13 cellular contexts compared by ENCODE assay signal in the genomic region with DNA sequence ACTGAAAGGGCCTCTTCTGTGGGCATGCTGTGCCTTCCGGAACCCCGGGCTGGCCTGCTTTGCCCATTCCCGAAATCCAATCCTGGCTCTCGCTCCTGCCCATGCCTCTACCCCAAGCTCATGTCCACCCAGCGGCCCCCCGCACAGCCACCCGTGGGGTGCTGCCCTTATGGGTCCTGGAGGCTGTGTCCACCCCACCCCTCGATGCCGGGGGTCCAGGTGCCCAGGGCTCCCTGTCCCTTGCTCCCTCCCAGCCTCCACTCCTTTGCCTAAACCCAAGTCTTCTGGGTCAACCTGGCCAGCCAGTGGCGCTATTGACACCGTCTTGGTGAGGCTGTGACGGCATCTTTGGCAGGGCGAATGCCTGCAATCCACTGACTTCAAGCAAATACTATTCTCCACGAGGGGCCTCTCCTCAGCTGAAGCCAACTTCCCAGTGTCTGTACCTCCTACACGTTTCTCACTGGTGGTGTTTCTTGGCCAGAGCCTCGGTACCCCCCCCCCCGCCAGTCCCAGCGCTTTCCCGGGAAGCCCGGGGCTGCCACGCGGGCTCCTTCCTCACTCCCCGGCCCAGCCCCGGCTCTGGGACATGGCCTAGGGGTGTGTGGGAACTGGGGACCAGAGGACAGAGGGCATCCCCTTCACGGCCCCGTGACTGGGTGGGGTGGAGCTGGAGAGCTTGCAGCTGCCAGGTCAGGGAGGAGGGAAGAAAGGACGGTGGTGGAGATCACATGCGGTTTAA. TPM values are rescaled to one million over a fixed set of nuclear protein-coding genes. Genes with fewer than 3 reads are reported as not detected.
DNase-seq lines count a peak whose midpoint lies in the region; ATAC-seq, FAIRE-seq and TF ChIP-seq lines count a peak whose summit lies in the region.
"Had no signal": no experiment of that assay in that cellular context is flagged by ENCODE, and none has a peak within 500 bp of the region (broad histone marks: within the 10 kb centered on the region; RNA-seq: fewer than 3 reads in every experiment).

No MANE protein-coding gene starts in this region.

- peaks cover 20% of the 10 kb centered on the region for H3K27me3 Mint-ChIP-seq in neural crest cell (ENCODE audit: low read depth)

- H3K27ac ChIP-seq in K562 (ENCODE audit: extremely low read depth, low read depth, low read length) = no peak overlapping the region
- H3K27ac ChIP-seq: C4-2B, transverse colon had no signal

- in situ Hi-C loops in K562 (cut with MboI) = no loop called here

- CTCF ChIA-PET in K562 (lab: Yijun Ruan, JAX; ENCODE audit: low intra/inter-chr PET ratio) = no interaction called here

- TF ChIP-seq RAD21 in K562 (CRISPR knock-in tag; conservative IDR thresholded peaks at IDR 0.05 in 1 of 2, IDR thresholded peaks at IDR 0.05 in 1 of 2) = no peak

- FAIRE-seq in GM12891 (lab: Jason Lieb, UNC) = no peak
- peak; percentile 46 for FAIRE-seq in K562 (lab: Jason Lieb, UNC)
- FAIRE-seq: H54 had no signal

- POLR2A ChIA-PET in K562 (lab: Yijun Ruan, JAX) = interaction anchor here (0.7 to 4.2 kb wide), 6 partner anchors 10 to 208 kb away, joined by 3 to 52 read pairs (median 5); partner anchors contain the start of gene DUS1L

- H3K9ac ChIP-seq in K562 (ENCODE audit: insufficient read depth in 1 of 2, low read depth in 2 of 2, low read length in 2 of 2) = no peak overlapping the region

- peaks cover 0 to 57% of the 10 kb centered on the region in 2 experiments; a peak in 2 of 5 replicates for H3K4me1 ChIP-seq in K562 (replicated peaks in 1 of 2; ENCODE audit: control insufficient read depth in 2 of 2, insufficient read depth in 2 of 2, low read length in 2 of 2)

- TF ChIP-seq CTCF in K562 (IDR thresholded peaks at IDR 0.05 in 2 of 3, conservative IDR thresholded peaks at IDR 0.05 in 1 of 3; ENCODE audit: insufficient read depth in 2 of 3, low read depth in 1 of 3, low read length in 3 of 3) (peak in 2 of 3 experiments; percentile 7 to 29; a peak in 2 of 6 replicates), neural crest cell (conservative IDR thresholded peaks at IDR 0.05) (no peak)

- intact Hi-C loops in K562 (cut with micrococcal nuclease) = no loop called here

- no peaks in the 10 kb centered on the region for H3K4me1 Mint-ChIP-seq in neural crest cell

- H3K4me2 ChIP-seq in K562 (ENCODE audit: insufficient read depth, low read length) = no peak overlapping the region

- H3K27me3 ChIP-seq in K562 (ENCODE audit: control insufficient read depth in 2 of 2, insufficient read depth in 2 of 2, low read length in 2 of 2) = no peaks in the 10 kb centered on the region
- H3K27me3 ChIP-seq: transverse colon had no signal

- H3K9me3 ChIP-seq in K562 (replicated peaks; ENCODE audit: control insufficient read depth, insufficient read depth, low read depth, low read length) = no peaks in the 10 kb centered on the region
- H3K9me3 ChIP-seq: transverse colon had no signal

- ATAC-seq in K562 (peak; percentile 27), GM21447 (IDR thresholded peaks at IDR 0.05; ENCODE audit: unreplicated experiment) (no peak)
- ATAC-seq: activated CD8-positive, alpha-beta T cell treated with anti-CD3 and anti-CD28 coated beads, Interleukin-2, amount 10 ng/mL, durations not matched to agents 7 days and 5 days had no signal

- WGBS in K562 (ENCODE audit: insufficient coverage, low coverage, missing lambda C conversion rate) = 72% methylated on average over 26 of the region's 28 CpGs

- H3K4me3 ChIP-seq in K562 = no peak overlapping the region
- H3K4me3 ChIP-seq: transverse colon had no signal

- H2AFZ ChIP-seq in K562 (ENCODE audit: low read depth, low read length) = no peak overlapping the region

- peaks cover 2% of the 10 kb centered on the region for H3K36me3 Mint-ChIP-seq in neural crest cell (ENCODE audit: low read depth)
- H3K36me3 Mint-ChIP-seq: activated naive CD4-positive, alpha-beta T cell treated with anti-CD3 and anti-CD28 coated beads, Interleukin-2, amount 50 U/mL, for 72 hours had no signal

- peak overlapping the region; percentile 56 for H3K4me3 Mint-ChIP-seq in neural crest cell
- H3K4me3 Mint-ChIP-seq: activated CD8-positive, alpha-beta T cell treated with anti-CD3 and anti-CD28 coated beads, Interleukin-2, amount 10 ng/mL, durations not matched to agents 7 days and 5 days; T-helper 2 cell treated with Interferon-gamma antibody and Interleukin-4, amounts not matched to agents 5 μg/mL and 100 μg/mL, for 36 hours had no signal

- no peaks in the 10 kb centered on the region; the same call in 2 of the 3 replicates for H3K79me2 ChIP-seq in K562 (ENCODE audit: control insufficient read depth, insufficient read depth, low read length)

- no peak; the same call in 1 of the 2 replicates for TF ChIP-seq POLR2A in GM12891 (IDR thresholded peaks at IDR 0.05; ENCODE audit: low read depth, low read length)
- peak; percentile 79 for TF ChIP-seq POLR2A in K562 (conservative IDR thresholded peaks at IDR 0.05)

- no peaks in the 10 kb centered on the region for H3K9me3 Mint-ChIP-seq in neural crest cell
- H3K9me3 Mint-ChIP-seq: activated naive CD4-positive, alpha-beta T cell treated with anti-CD3 and anti-CD28 coated beads, Interleukin-2, amount 50 U/mL, for 72 hours; T-helper 2 cell treated with Interferon-gamma antibody and Interleukin-4, amounts not matched to agents 5 μg/mL and 100 μg/mL, for 36 hours had no signal

- peaks cover 3% of the 10 kb centered on the region for H3K9me1 ChIP-seq in K562 (ENCODE audit: control insufficient read depth, insufficient read depth, low read length)

- no peak for DNase-seq in GM12891 (ENCODE audit: insufficient read length, low spot score)
- peak in 1 of 4 experiments; percentile 38 for DNase-seq in K562 (ENCODE audit: extremely low read depth in 1 of 4, low spot score in 3 of 4)
- DNase-seq in neural crest cell (ENCODE audit: low read depth, low spot score) = no peak
- no peak for DNase-seq in hippocampal formation (lab: John Stamatoyannopoulos, UW)
- no peak for DNase-seq in COR-L47 (lab: John Stamatoyannopoulos, UW)
- DNase-seq: activated CD8-positive, alpha-beta T cell treated with anti-CD3 and anti-CD28 coated beads, Interleukin-2, amount 10 ng/mL, durations not matched to agents 7 days and 5 days; NCI-H187; transverse colon had no signal

- H4K20me1 ChIP-seq in K562 (replicated peaks; ENCODE audit: control insufficient read depth, insufficient read depth, low read length) = peaks cover 27% of the 10 kb centered on the region

- peaks cover 51% of the 10 kb centered on the region; the same call in 2 of the 3 replicates for H3K36me3 ChIP-seq in K562 (ENCODE audit: control insufficient read depth, insufficient read depth, low read length)

- H3K27ac Mint-ChIP-seq in neural crest cell (ENCODE audit: unreplicated experiment) = no peak overlapping the region
- H3K27ac Mint-ChIP-seq: activated CD8-positive, alpha-beta T cell treated with anti-CD3 and anti-CD28 coated beads, Interleukin-2, amount 10 ng/mL, durations not matched to agents 7 days and 5 days; activated naive CD4-positive, alpha-beta T cell treated with anti-CD3 and anti-CD28 coated beads, Interleukin-2, amount 50 U/mL, for 72 hours; T-helper 2 cell treated with Interferon-gamma antibody and Interleukin-4, amounts not matched to agents 5 μg/mL and 100 μg/mL, for 36 hours had no signal

- no TSS peak for BruUV-seq in K562 (replicated peaks; lab: Mats Ljungman, UMichigan)

- TF ChIP-seq EP300 in K562 (IDR thresholded peaks at IDR 0.05; ENCODE audit: low read length) = no peak

RNA-seq across cellular contexts. Expression of gene DUS1L, which starts 12.2 kb away (rescaled TPM):
- 77.3 TPM for polyA plus RNA-seq in GM12891 (2012; ENCODE audit: low read depth, missing spikeins)
- total RNA-seq in K562 (2011; cell fraction: chromatin; rRNA removed; ENCODE audit: low replicate concordance) = 125 and 499 TPM in 2 replicates
- 452 and 491 TPM in 2 replicates for total RNA-seq in K562 (2011; cell fraction: nucleolus; rRNA removed)
- 177 and 203 TPM in 2 replicates for total RNA-seq in K562 (2011; cell fraction: nucleoplasm; rRNA removed)
- 203 and 249 TPM in 2 replicates for total RNA-seq in K562 (2014; rRNA removed)
- 45.0 and 57.5 TPM in 2 replicates for total RNA-seq in K562 (2014; rRNA removed; fragmentation: Illumina TruSeq; extraction: Trizol)
- total RNA-seq in K562 (2015; rRNA removed; fragmentation: Illumina TruSeq; extraction: Trizol) = 83.1 and 83.9 TPM in 2 replicates
- total RNA-seq in K562 (2021) = 193 and 209 TPM in 2 replicates
- 60.1 and 77.0 TPM in 2 replicates for polyA plus RNA-seq in K562 (2011; rRNA removed)
- 62.4 and 118 TPM in 2 replicates for polyA plus RNA-seq in K562 (2011; cell fraction: cytosol; rRNA removed)
- polyA plus RNA-seq in K562 (2011; cell fraction: nucleus; rRNA removed) = 712 and 945 TPM in 2 replicates
- 123 and 178 TPM in 2 replicates for polyA plus RNA-seq in K562 (2012)
- 97.2 and 99.8 TPM in 2 replicates for polyA plus RNA-seq in K562 (2014; fragmentation: Illumina TruSeq; extraction: Trizol)
- 10 to 100 TPM in 1 of 2 experiments, 1 to 10 TPM in 1; 7.8 to 11.3 TPM for polyA plus RNA-seq in K562 (2014; fragmentation: Nextera tagmentation; extraction: Ambion mirVana)
- polyA plus RNA-seq in K562 (2014; rRNA removed) = 201 and 210 TPM in 2 replicates
- 17.2 and 22.2 TPM in 2 replicates for polyA minus RNA-seq in K562 (2011; rRNA and poly(A)+ RNA removed)
- 54.0 and 54.3 TPM in 2 replicates for polyA minus RNA-seq in K562 (2011; cell fraction: cytosol; rRNA and poly(A)+ RNA removed)
- 179 and 184 TPM in 2 replicates for polyA minus RNA-seq in K562 (2011; cell fraction: nucleus; rRNA and poly(A)+ RNA removed)
- total RNA-seq in neural crest cell = 126 and 131 TPM in 2 replicates

RNA-seq across cellular contexts. Expression of gene FASN, which starts 20.2 kb away (rescaled TPM):
- polyA plus RNA-seq in GM12891 (2012; ENCODE audit: low read depth, missing spikeins) = 59.2 TPM
- 343 and 1,124 TPM in 2 replicates for total RNA-seq in K562 (2011; cell fraction: chromatin; rRNA removed; ENCODE audit: low replicate concordance)
- 877 TPM in 2 replicates for total RNA-seq in K562 (2011; cell fraction: nucleolus; rRNA removed)
- 433 and 475 TPM in 2 replicates for total RNA-seq in K562 (2011; cell fraction: nucleoplasm; rRNA removed)
- total RNA-seq in K562 (2014; rRNA removed) = 214 and 239 TPM in 2 replicates
- total RNA-seq in K562 (2014; rRNA removed; fragmentation: Illumina TruSeq; extraction: Trizol) = 11.2 and 13.9 TPM in 2 replicates
- 50.9 and 61.1 TPM in 2 replicates for total RNA-seq in K562 (2015; rRNA removed; fragmentation: Illumina TruSeq; extraction: Trizol)
- total RNA-seq in K562 (2021) = 605 and 663 TPM in 2 replicates
- 49.8 and 133 TPM in 2 replicates for polyA plus RNA-seq in K562 (2011; rRNA removed)
- 159 and 260 TPM in 2 replicates for polyA plus RNA-seq in K562 (2011; cell fraction: cytosol; rRNA removed)
- polyA plus RNA-seq in K562 (2011; cell fraction: nucleus; rRNA removed) = 627 and 766 TPM in 2 replicates
- polyA plus RNA-seq in K562 (2012) = 153 and 283 TPM in 2 replicates
- 49.9 and 181 TPM in 2 replicates for polyA plus RNA-seq in K562 (2014; fragmentation: Illumina TruSeq; extraction: Trizol)
- polyA plus RNA-seq in K562 (2014; fragmentation: Nextera tagmentation; extraction: Ambion mirVana) = under 1 TPM; 0.15 to 0.20 TPM
- 157 and 181 TPM in 2 replicates for polyA plus RNA-seq in K562 (2014; rRNA removed)
- 59.1 and 70.2 TPM in 2 replicates for polyA minus RNA-seq in K562 (2011; rRNA and poly(A)+ RNA removed)
- 455 and 1,011 TPM in 2 replicates for polyA minus RNA-seq in K562 (2011; cell fraction: cytosol; rRNA and poly(A)+ RNA removed)
- 200 and 251 TPM in 2 replicates for polyA minus RNA-seq in K562 (2011; cell fraction: nucleus; rRNA and poly(A)+ RNA removed)
- 816 and 839 TPM in 2 replicates for total RNA-seq in neural crest cell

RNA-seq across cellular contexts. Expression of gene GPS1, which starts 26.1 kb away (rescaled TPM):
- polyA plus RNA-seq in GM12891 (2012; ENCODE audit: low read depth, missing spikeins) = 48.7 TPM
- 57.5 and 207 TPM in 2 replicates for total RNA-seq in K562 (2011; cell fraction: chromatin; rRNA removed; ENCODE audit: low replicate concordance)
- 178 and 205 TPM in 2 replicates for total RNA-seq in K562 (2011; cell fraction: nucleolus; rRNA removed)
- total RNA-seq in K562 (2011; cell fraction: nucleoplasm; rRNA removed) = 87.8 and 88.8 TPM in 2 replicates
- total RNA-seq in K562 (2014; rRNA removed) = 137 and 183 TPM in 2 replicates
- total RNA-seq in K562 (2014; rRNA removed; fragmentation: Illumina TruSeq; extraction: Trizol) = 17.5 and 26.3 TPM in 2 replicates
- total RNA-seq in K562 (2015; rRNA removed; fragmentation: Illumina TruSeq; extraction: Trizol) = 69.9 and 72.5 TPM in 2 replicates
- total RNA-seq in K562 (2021) = 162 and 167 TPM in 2 replicates
- 57.0 and 88.5 TPM in 2 replicates for polyA plus RNA-seq in K562 (2011; rRNA removed)
- polyA plus RNA-seq in K562 (2011; cell fraction: cytosol; rRNA removed) = 94.2 and 226 TPM in 2 replicates
- polyA plus RNA-seq in K562 (2011; cell fraction: nucleus; rRNA removed) = 212 and 255 TPM in 2 replicates
- 103 and 115 TPM in 2 replicates for polyA plus RNA-seq in K562 (2012)
- polyA plus RNA-seq in K562 (2014; fragmentation: Illumina TruSeq; extraction: Trizol) = 74.5 and 111 TPM in 2 replicates
- polyA plus RNA-seq in K562 (2014; fragmentation: Nextera tagmentation; extraction: Ambion mirVana) = 10 to 100 TPM in 1 of 2 experiments, 1 to 10 TPM in 1; 3.1 to 13.4 TPM
- polyA plus RNA-seq in K562 (2014; rRNA removed) = 112 and 123 TPM in 2 replicates
- polyA minus RNA-seq in K562 (2011; rRNA and poly(A)+ RNA removed) = 31.9 and 46.4 TPM in 2 replicates
- 71.4 and 74.6 TPM in 2 replicates for polyA minus RNA-seq in K562 (2011; cell fraction: cytosol; rRNA and poly(A)+ RNA removed)
- polyA minus RNA-seq in K562 (2011; cell fraction: nucleus; rRNA and poly(A)+ RNA removed) = 72.3 and 75.2 TPM in 2 replicates
- 154 and 156 TPM in 2 replicates for total RNA-seq in neural crest cell

RNA-seq across cellular contexts. Expression of gene RFNG, which starts 26.2 kb away (rescaled TPM):
- 13.8 TPM for polyA plus RNA-seq in GM12891 (2012; ENCODE audit: low read depth, missing spikeins)
- total RNA-seq in K562 (2011; cell fraction: chromatin; rRNA removed; ENCODE audit: low replicate concordance) = 23.1 and 61.7 TPM in 2 replicates
- total RNA-seq in K562 (2011; cell fraction: nucleolus; rRNA removed) = 74.4 and 74.9 TPM in 2 replicates
- total RNA-seq in K562 (2011; cell fraction: nucleoplasm; rRNA removed) = 36.5 and 40.5 TPM in 2 replicates
- total RNA-seq in K562 (2014; rRNA removed) (23.6 and 28.4 TPM in 2 replicates), K562 (2014; rRNA removed; fragmentation: Illumina TruSeq; extraction: Trizol) (6.5 and 9.5 TPM in 2 replicates), K562 (2015; rRNA removed; fragmentation: Illumina TruSeq; extraction: Trizol) (11.1 and 14.3 TPM in 2 replicates), K562 (2021) (26.9 and 30.2 TPM in 2 replicates), neural crest cell (44.5 and 46.0 TPM in 2 replicates)
- polyA plus RNA-seq in K562 (2011; rRNA removed) (9.2 and 17.2 TPM in 2 replicates), K562 (2014; fragmentation: Illumina TruSeq; extraction: Trizol) (9.0 and 18.5 TPM in 2 replicates), K562 (2014; fragmentation: Nextera tagmentation; extraction: Ambion mirVana) (under 1 TPM; 0.32 to 0.66 TPM), K562 (2014; rRNA removed) (32.6 and 32.8 TPM in 2 replicates)
- 12.2 and 23.8 TPM in 2 replicates for polyA plus RNA-seq in K562 (2011; cell fraction: cytosol; rRNA removed)
- polyA plus RNA-seq in K562 (2011; cell fraction: nucleus; rRNA removed) = 144 and 164 TPM in 2 replicates
- 16.9 and 35.2 TPM in 2 replicates for polyA plus RNA-seq in K562 (2012)
- polyA minus RNA-seq in K562 (2011; rRNA and poly(A)+ RNA removed) = 2.0 TPM in 2 replicates
- 11.7 and 13.1 TPM in 2 replicates for polyA minus RNA-seq in K562 (2011; cell fraction: cytosol; rRNA and poly(A)+ RNA removed)
- polyA minus RNA-seq in K562 (2011; cell fraction: nucleus; rRNA and poly(A)+ RNA removed) = 11.4 and 14.3 TPM in 2 replicates

RNA-seq across cellular contexts. Expression of gene DCXR, which starts 40.3 kb away (rescaled TPM):
- polyA plus RNA-seq in GM12891 (2012; ENCODE audit: low read depth, missing spikeins) = 40.2 TPM
- 78.8 and 254 TPM in 2 replicates for total RNA-seq in K562 (2011; cell fraction: chromatin; rRNA removed; ENCODE audit: low replicate concordance)
- total RNA-seq in K562 (2011; cell fraction: nucleolus; rRNA removed) = 329 and 354 TPM in 2 replicates
- 133 and 150 TPM in 2 replicates for total RNA-seq in K562 (2011; cell fraction: nucleoplasm; rRNA removed)
- total RNA-seq in K562 (2014; rRNA removed) (165 and 194 TPM in 2 replicates), K562 (2014; rRNA removed; fragmentation: Illumina TruSeq; extraction: Trizol) (41.1 and 66.0 TPM in 2 replicates), K562 (2015; rRNA removed; fragmentation: Illumina TruSeq; extraction: Trizol) (76.0 and 90.0 TPM in 2 replicates), K562 (2021) (235 and 256 TPM in 2 replicates), neural crest cell (198 and 199 TPM in 2 replicates)
- polyA plus RNA-seq in K562 (2011; rRNA removed) (156 and 201 TPM in 2 replicates), K562 (2014; fragmentation: Illumina TruSeq; extraction: Trizol) (243 and 274 TPM in 2 replicates), K562 (2014; fragmentation: Nextera tagmentation; extraction: Ambion mirVana) (10 to 100 TPM; 21.3 to 50.3 TPM), K562 (2014; rRNA removed) (229 and 261 TPM in 2 replicates)
- 404 and 845 TPM in 2 replicates for polyA plus RNA-seq in K562 (2011; cell fraction: cytosol; rRNA removed)
- 611 and 714 TPM in 2 replicates for polyA plus RNA-seq in K562 (2011; cell fraction: nucleus; rRNA removed)
- polyA plus RNA-seq in K562 (2012) = 229 and 244 TPM in 2 replicates
- 34.8 and 73.6 TPM in 2 replicates for polyA minus RNA-seq in K562 (2011; rRNA and poly(A)+ RNA removed)
- polyA minus RNA-seq in K562 (2011; cell fraction: cytosol; rRNA and poly(A)+ RNA removed) = 67.3 and 81.5 TPM in 2 replicates
- 104 and 111 TPM in 2 replicates for polyA minus RNA-seq in K562 (2011; cell fraction: nucleus; rRNA and poly(A)+ RNA removed)
